In the genomic region with DNA sequence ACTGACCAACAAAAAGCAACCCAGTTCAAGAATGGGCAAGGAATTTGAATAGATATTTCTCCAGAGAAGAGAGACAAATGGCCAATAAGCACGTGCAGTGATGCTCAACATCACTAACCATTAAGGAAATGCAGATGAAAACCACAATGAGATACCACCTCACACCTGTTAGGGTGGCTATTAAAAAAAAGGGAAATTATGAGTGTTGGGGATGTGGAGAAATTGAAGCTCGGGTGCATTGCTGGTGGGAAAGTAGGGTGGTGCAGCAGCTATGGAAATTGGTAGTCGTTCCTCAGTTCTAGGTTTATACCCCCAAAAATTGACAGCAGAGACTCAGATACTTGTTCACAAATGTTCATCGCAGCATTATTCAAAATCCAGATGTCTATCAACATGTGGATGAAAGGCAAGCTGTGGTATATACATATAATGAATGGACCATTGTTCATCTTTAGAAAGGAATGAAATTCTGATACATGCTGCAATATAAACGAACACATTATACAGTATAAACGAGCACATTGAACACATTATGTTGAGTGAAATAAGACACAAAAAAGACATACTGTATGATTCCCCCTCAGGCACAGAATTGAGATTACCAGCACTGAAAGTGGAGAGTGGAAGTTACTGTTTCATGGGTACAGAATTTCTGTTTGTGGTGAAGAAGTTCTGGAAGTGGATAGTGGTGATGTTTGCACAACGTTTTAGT, we compare ENCODE assay signal across 8 cellular contexts. TPM values are rescaled to one million over a fixed set of nuclear protein-coding genes. Genes with fewer than 3 reads are reported as not detected.
A peak's percentile ranks its signal among the peaks of the same experiment; 100 is the strongest.
DNase-seq lines count a peak whose midpoint lies in the region; ATAC-seq, FAIRE-seq and TF ChIP-seq lines count a peak whose summit lies in the region.

No MANE protein-coding gene starts in this region.

- H3K4me3 ChIP-seq in BLaER1: peak overlapping the region; percentile 83
- H3K4me3 ChIP-seq in keratinocyte (ENCODE audit: control insufficient read depth in 2 of 3, extremely low read depth in 1 of 3, insufficient read depth in 2 of 3, low read depth in 1 of 3, low read length in 3 of 3): peak overlapping the region; percentile 65 to 89 (median 84)
- H3K4me3 ChIP-seq in transverse colon: peak overlapping the region; percentile 85 to 92 (median 88)

- 9 to 12% methylated on average over 7 of the region's 7 CpGs for WGBS in transverse colon (ENCODE audit: low coverage in 1 of 2), 2 donors

- no peaks in the 10 kb centered on the region for H3K9me1 ChIP-seq in keratinocyte (ENCODE audit: control insufficient read depth, extremely low read depth, insufficient read depth, low read length)

- no peak for TF ChIP-seq EP300 in transverse colon (IDR thresholded peaks at IDR 0.05; ENCODE audit: low read depth)

- peak overlapping the region; percentile 95 for H3K27ac ChIP-seq in BLaER1
- H3K27ac ChIP-seq in keratinocyte (ENCODE audit: control insufficient read depth, insufficient read depth, low read length): peak overlapping the region; percentile 81
- peak overlapping the region; percentile 95 to 99 (median 98) for H3K27ac ChIP-seq in transverse colon

- peaks cover 36% of the 10 kb centered on the region for H3K36me3 Mint-ChIP-seq in activated T-helper 2 cell treated with anti-CD3 and anti-CD28 coated beads, Interferon-gamma antibody, Interleukin-2, Interleukin-4, amounts not matched to agents 10 μg/mL and 5 μg/mL and 100 μg/mL, durations not matched to agents 14 hours and 24 hours and 36 hours (ENCODE audit: low read depth)

- in situ Hi-C loops in transverse colon (cut with MboI; ENCODE audit: low pct_ligation_motif_present in 1 of 4, low pct_unique_long_range_greater_than_20kb in 1 of 4, low sequenced_read_pairs in 3 of 4): no loop called here

- H3K4me1 Mint-ChIP-seq in activated T-helper 2 cell treated with anti-CD3 and anti-CD28 coated beads, Interferon-gamma antibody, Interleukin-2, Interleukin-4, amounts not matched to agents 10 μg/mL and 5 μg/mL and 100 μg/mL, durations not matched to agents 14 hours and 24 hours and 36 hours (ENCODE audit: low read depth): peaks cover 47% of the 10 kb centered on the region

- H3K4me2 ChIP-seq in BLaER1 (peak overlapping the region; percentile 79), keratinocyte (ENCODE audit: control insufficient read depth, extremely low read depth, insufficient read depth, low read depth, low read length) (peak overlapping the region; percentile 91)

- H3K27me3 ChIP-seq in BLaER1: no peaks in the 10 kb centered on the region
- H3K27me3 ChIP-seq in keratinocyte (ENCODE audit: control insufficient read depth, extremely low read depth, insufficient read depth, low read length): no peaks in the 10 kb centered on the region
- H3K27me3 ChIP-seq in transverse colon: no peaks in the 10 kb centered on the region

- peak overlapping the region; percentile 89 for H3K9ac ChIP-seq in BLaER1
- peak overlapping the region; percentile 81 for H3K9ac ChIP-seq in keratinocyte (ENCODE audit: control insufficient read depth, extremely low read depth, insufficient read depth, low read length)

- peaks cover 58% of the 10 kb centered on the region for H3K79me2 ChIP-seq in keratinocyte (ENCODE audit: control insufficient read depth, insufficient read depth, low read length)

- DNase-seq in activated T-helper 2 cell treated with anti-CD3 and anti-CD28 coated beads, Interferon-gamma antibody, Interleukin-2, Interleukin-4, amounts not matched to agents 10 μg/mL and 5 μg/mL and 100 μg/mL, durations not matched to agents 14 hours and 24 hours and 36 hours (ENCODE audit: low spot score): no peak
- DNase-seq in keratinocyte (ENCODE audit: low read depth, low spot score): no peak
- no peak for DNase-seq in transverse colon
- DNase-seq in ureter (ENCODE audit: low spot score): no peak
- DNase-seq in effector CD8-positive, alpha-beta T cell (lab: John Stamatoyannopoulos, UW): no peak

- H3K27me3 Mint-ChIP-seq in activated T-helper 2 cell treated with anti-CD3 and anti-CD28 coated beads, Interferon-gamma antibody, Interleukin-2, Interleukin-4, amounts not matched to agents 10 μg/mL and 5 μg/mL and 100 μg/mL, durations not matched to agents 14 hours and 24 hours and 36 hours (ENCODE audit: low read depth): no peaks in the 10 kb centered on the region

- no peak for TF ChIP-seq CTCF in keratinocyte (optimal IDR thresholded peaks at IDR 0.05 in 1 of 3, IDR thresholded peaks at IDR 0.05 in 1 of 3, conservative IDR thresholded peaks at IDR 0.05 in 1 of 3; ENCODE audit: extremely low read depth in 1 of 3, insufficient read depth in 2 of 3, low read length in 3 of 3)
- TF ChIP-seq CTCF in transverse colon (IDR thresholded peaks at IDR 0.05): no peak

- no peak for TF ChIP-seq POLR2A in transverse colon (IDR thresholded peaks at IDR 0.05)

- H3K27ac Mint-ChIP-seq in activated T-helper 2 cell treated with anti-CD3 and anti-CD28 coated beads, Interferon-gamma antibody, Interleukin-2, Interleukin-4, amounts not matched to agents 10 μg/mL and 5 μg/mL and 100 μg/mL, durations not matched to agents 14 hours and 24 hours and 36 hours: peak overlapping the region; percentile 54

- H3K9me3 Mint-ChIP-seq in activated T-helper 2 cell treated with anti-CD3 and anti-CD28 coated beads, Interferon-gamma antibody, Interleukin-2, Interleukin-4, amounts not matched to agents 10 μg/mL and 5 μg/mL and 100 μg/mL, durations not matched to agents 14 hours and 24 hours and 36 hours: no peaks in the 10 kb centered on the region

- no peaks in the 10 kb centered on the region for H3K9me3 ChIP-seq in BLaER1
- no peaks in the 10 kb centered on the region for H3K9me3 ChIP-seq in keratinocyte (ENCODE audit: control insufficient read depth, low read depth, low read length)
- H3K9me3 ChIP-seq in transverse colon: no peaks in the 10 kb centered on the region

- H4K20me1 ChIP-seq in BLaER1: peaks cover 56% of the 10 kb centered on the region
- peaks cover 4% of the 10 kb centered on the region for H4K20me1 ChIP-seq in keratinocyte (ENCODE audit: control insufficient read depth, extremely low read depth, insufficient read depth, low read length)

- H3K4me1 ChIP-seq in BLaER1: peaks cover 82% of the 10 kb centered on the region
- H3K4me1 ChIP-seq in keratinocyte (ENCODE audit: control insufficient read depth, extremely low read depth, insufficient read depth, low read length): peaks cover 9% of the 10 kb centered on the region
- H3K4me1 ChIP-seq in transverse colon: peaks cover 9 to 60% (median 33%) of the 10 kb centered on the region in 4 donors

- peak; percentile 11 for ATAC-seq in HG02981 (IDR thresholded peaks at IDR 0.05; ENCODE audit: unreplicated experiment)
- ATAC-seq in HG03095 (IDR thresholded peaks at IDR 0.05; ENCODE audit: unreplicated experiment): no peak

- peak overlapping the region; percentile 85 for H3K4me3 Mint-ChIP-seq in activated T-helper 2 cell treated with anti-CD3 and anti-CD28 coated beads, Interferon-gamma antibody, Interleukin-2, Interleukin-4, amounts not matched to agents 10 μg/mL and 5 μg/mL and 100 μg/mL, durations not matched to agents 14 hours and 24 hours and 36 hours (ENCODE audit: low read depth)

- H3K36me3 ChIP-seq in BLaER1 (peaks cover 32% of the 10 kb centered on the region), keratinocyte (ENCODE audit: control insufficient read depth in 2 of 2, extremely low read depth in 1 of 2, insufficient read depth in 2 of 2, low read length in 2 of 2) (peaks cover 0 to 2% of the 10 kb centered on the region in 2 experiments), transverse colon (no peaks in the 10 kb centered on the region)

- FAIRE-seq in keratinocyte (lab: Jason Lieb, UNC): no peak

- dilution Hi-C loops in keratinocyte (cut with MboI; ENCODE audit: extremely low pct_ligation_motif_present, low sequenced_read_pairs): no loop called here

- intact Hi-C loops in activated T-helper 2 cell treated with anti-CD3 and anti-CD28 coated beads, Interferon-gamma antibody, Interleukin-2, Interleukin-4, amounts not matched to agents 10 μg/mL and 5 μg/mL and 100 μg/mL, durations not matched to agents 14 hours and 24 hours and 36 hours (cut with micrococcal nuclease): loop anchor here (1.0 kb wide), 1 partner anchor 24 kb away; no protein-coding TSS in a partner anchor
- intact Hi-C loops in transverse colon (cut with DNase I; ENCODE audit: low total_unique reads): no loop called here

- H2AFZ ChIP-seq in keratinocyte (ENCODE audit: control insufficient read depth, low read length): peak overlapping the region; percentile 40

RNA-seq across cellular contexts. Expression of a gene that starts 0.9 kb away (rescaled TPM):
- total RNA-seq in activated T-helper 2 cell treated with anti-CD3 and anti-CD28 coated beads, Interferon-gamma antibody, Interleukin-2, Interleukin-4, amounts not matched to agents 10 μg/mL and 5 μg/mL and 100 μg/mL, durations not matched to agents 14 hours and 24 hours and 36 hours: 41.7 and 45.6 TPM in 2 replicates
- polyA plus RNA-seq in keratinocyte: 7.4 to 24.6 TPM (median 14.2 TPM) in 3 replicates
- polyA plus RNA-seq in keratinocyte (2011; ENCODE audit: low read depth): 3.9 TPM
- 16.3 and 26.2 TPM in 2 replicates for polyA plus RNA-seq in keratinocyte (2011; cell fraction: cytosol; rRNA removed)
- 22.9 and 24.5 TPM in 2 replicates for polyA plus RNA-seq in keratinocyte (2011; cell fraction: nucleus; rRNA removed)
- polyA plus RNA-seq in keratinocyte (2012; ENCODE audit: low replicate concordance): 7.2 and 18.8 TPM in 2 replicates
- polyA minus RNA-seq in keratinocyte: 2.9 to 12.3 TPM (median 11.5 TPM) in 3 replicates
- polyA minus RNA-seq in keratinocyte (2011; cell fraction: cytosol; rRNA and poly(A)+ RNA removed): 13.2 TPM
- polyA minus RNA-seq in keratinocyte (2011; cell fraction: nucleus; rRNA and poly(A)+ RNA removed): 8.8 and 17.1 TPM in 2 replicates
- total RNA-seq in transverse colon (10 to 100 TPM in 3 of 4 donors, 1 to 10 TPM in 1; 3.4 to 57.2 (median 20.0) TPM), ureter (23.0 TPM)

RNA-seq across cellular contexts. Expression of a gene that starts 33.8 kb away (rescaled TPM):
- total RNA-seq in activated T-helper 2 cell treated with anti-CD3 and anti-CD28 coated beads, Interferon-gamma antibody, Interleukin-2, Interleukin-4, amounts not matched to agents 10 μg/mL and 5 μg/mL and 100 μg/mL, durations not matched to agents 14 hours and 24 hours and 36 hours: 45.9 and 49.9 TPM in 2 replicates
- 41.1 to 60.8 TPM (median 42.2 TPM) in 3 replicates for polyA plus RNA-seq in keratinocyte
- 51.5 TPM for polyA plus RNA-seq in keratinocyte (2011; ENCODE audit: low read depth)
- polyA plus RNA-seq in keratinocyte (2011; cell fraction: cytosol; rRNA removed): 46.3 and 47.6 TPM in 2 replicates
- polyA plus RNA-seq in keratinocyte (2011; cell fraction: nucleus; rRNA removed): 78.2 and 100 TPM in 2 replicates
- 27.9 and 47.5 TPM in 2 replicates for polyA plus RNA-seq in keratinocyte (2012; ENCODE audit: low replicate concordance)
- polyA minus RNA-seq in keratinocyte: 9.7 to 15.9 TPM (median 12.3 TPM) in 3 replicates
- 20.9 TPM for polyA minus RNA-seq in keratinocyte (2011; cell fraction: cytosol; rRNA and poly(A)+ RNA removed)
- 12.1 and 18.3 TPM in 2 replicates for polyA minus RNA-seq in keratinocyte (2011; cell fraction: nucleus; rRNA and poly(A)+ RNA removed)
- total RNA-seq in transverse colon (10 to 100 TPM; 15.3 to 49.7 (median 36.4) TPM), ureter (59.1 TPM)
